Comparison of ENCODE assay signal across 16 cellular contexts in genomic region chr14:99026471-99026870, GRCh38.
A peak's percentile ranks its signal among the peaks of the same experiment; 100 is the strongest.
DNase-seq lines count a peak whose midpoint lies in the region; ATAC-seq, FAIRE-seq and TF ChIP-seq lines count a peak whose summit lies in the region.
"Had no signal": no experiment of that assay in that cellular context is flagged by ENCODE, and none has a peak within 500 bp of the region (broad histone marks: within the 10 kb centered on the region; RNA-seq: fewer than 3 reads in every experiment).

No MANE protein-coding gene starts in this region.

- H3K4me3 ChIP-seq in KMS-11 (IDR thresholded peaks at IDR 0.05; ENCODE audit: insufficient read depth, low read depth, low read length): no peak overlapping the region

- H3K9me3 Mint-ChIP-seq in activated naive CD4-positive, alpha-beta T cell treated with anti-CD3 and anti-CD28 coated beads for 36 hours: peaks cover 6% of the 10 kb centered on the region
- peaks cover 9% of the 10 kb centered on the region for H3K9me3 Mint-ChIP-seq in activated T-cell treated with anti-CD3 and anti-CD28 coated beads, Interleukin-2, amount 50 U/mL, for 4 hours

- no peak for TF ChIP-seq CTCF in KMS-11 (conservative IDR thresholded peaks at IDR 0.05; ENCODE audit: low read depth, low read length)

- no peak overlapping the region for H3K27ac Mint-ChIP-seq in activated naive CD4-positive, alpha-beta T cell treated with anti-CD3 and anti-CD28 coated beads for 36 hours
- H3K27ac Mint-ChIP-seq: activated T-helper 17 cell treated with anti-CD3 and anti-CD28 coated beads, Interleukin-2, amount 50 U/mL, for 72 hours; naive B cell had no signal

- H3K79me2 ChIP-seq in KMS-11 (ENCODE audit: insufficient read depth, low read depth): no peaks in the 10 kb centered on the region

- peak; percentile 34 for DNase-seq in activated naive CD4-positive, alpha-beta T cell treated with anti-CD3 and anti-CD28 coated beads for 36 hours
- no peak for DNase-seq in activated naive CD4-positive, alpha-beta T cell treated with anti-CD3 and anti-CD28 coated beads, Interleukin-2, amount 50 U/mL, for 16 hours
- no peak for DNase-seq in activated T-cell treated with anti-CD3 and anti-CD28 coated beads, Interleukin-2, amount 50 U/mL, for 4 hours
- DNase-seq in stimulated activated CD4-positive, alpha-beta T cell treated with anti-CD3 and anti-CD28 coated beads, TNF-alpha, amount 100 ng/mL, for 48 hours (ENCODE audit: low read depth in 3 of 3): peak in 2 of 3 donors; percentile 5 to 8
- DNase-seq in dermis blood vessel endothelial cell (no peak), HTR-8/SVneo (ENCODE audit: insufficient read length, low spot score) (no peak), DMS153 treated with DMSO at 0.1 percent for 48 hours (lab: John Stamatoyannopoulos, UW; ENCODE audit: unreplicated experiment) (no peak)
- DNase-seq: HCEC 1CT, naive B cell, NCI-H1092 treated with DMSO at 0.1 percent for 48 hours, NCI-H510A, SHP77 treated with DMSO at 0.1 percent for 48 hours, substantia nigra had no signal

- H3K36me3 ChIP-seq in KMS-11 (ENCODE audit: insufficient read depth): no peaks in the 10 kb centered on the region

- H3K4me3 Mint-ChIP-seq in activated naive CD4-positive, alpha-beta T cell treated with anti-CD3 and anti-CD28 coated beads for 36 hours: no peak overlapping the region
- no peak overlapping the region for H3K4me3 Mint-ChIP-seq in activated T-cell treated with anti-CD3 and anti-CD28 coated beads, Interleukin-2, amount 50 U/mL, for 4 hours
- H3K4me3 Mint-ChIP-seq: activated T-helper 17 cell treated with anti-CD3 and anti-CD28 coated beads, Interleukin-2, amount 50 U/mL, for 72 hours had no signal

- no peaks in the 10 kb centered on the region for H3K27me3 ChIP-seq in KMS-11 (ENCODE audit: insufficient read depth, low read depth)

- intact Hi-C loops in activated naive CD4-positive, alpha-beta T cell treated with anti-CD3 and anti-CD28 coated beads for 36 hours (cut with micrococcal nuclease): no loop called here

- no peak overlapping the region for H3K4me2 ChIP-seq in KMS-11

- CTCF ChIA-PET in activated naive CD4-positive, alpha-beta T cell treated with anti-CD3 and anti-CD28 coated beads for 36 hours (lab: Charles Lee): interaction anchor here (0.6 kb wide), 1 partner anchor 831 kb away, joined by 7 read pairs; no protein-coding TSS in a partner anchor

- H3K36me3 Mint-ChIP-seq in activated naive CD4-positive, alpha-beta T cell treated with anti-CD3 and anti-CD28 coated beads for 36 hours (ENCODE audit: low read depth): peaks cover 2% of the 10 kb centered on the region
- no peaks in the 10 kb centered on the region for H3K36me3 Mint-ChIP-seq in activated T-cell treated with anti-CD3 and anti-CD28 coated beads, Interleukin-2, amount 50 U/mL, for 4 hours (ENCODE audit: insufficient read depth)
- H3K36me3 Mint-ChIP-seq: naive B cell had no signal

- peaks cover 18% of the 10 kb centered on the region for H3K4me1 Mint-ChIP-seq in activated naive CD4-positive, alpha-beta T cell treated with anti-CD3 and anti-CD28 coated beads for 36 hours (ENCODE audit: low read depth)
- H3K4me1 Mint-ChIP-seq in activated T-cell treated with anti-CD3 and anti-CD28 coated beads, Interleukin-2, amount 50 U/mL, for 4 hours (ENCODE audit: low read depth): peaks cover 11% of the 10 kb centered on the region

- H3K27ac ChIP-seq in KMS-11: no peak overlapping the region
- H3K27ac ChIP-seq: C4-2B had no signal

- peak overlapping the region; percentile 26; the same call in 1 of the 2 replicates for H2AFZ ChIP-seq in KMS-11 (ENCODE audit: low read depth)

- H3K27me3 Mint-ChIP-seq in activated naive CD4-positive, alpha-beta T cell treated with anti-CD3 and anti-CD28 coated beads for 36 hours (ENCODE audit: low read depth): no peaks in the 10 kb centered on the region
- H3K27me3 Mint-ChIP-seq in activated T-cell treated with anti-CD3 and anti-CD28 coated beads, Interleukin-2, amount 50 U/mL, for 4 hours (ENCODE audit: low read depth): no peaks in the 10 kb centered on the region
- H3K27me3 Mint-ChIP-seq: activated T-helper 17 cell treated with anti-CD3 and anti-CD28 coated beads, Interleukin-2, amount 50 U/mL, for 72 hours; naive B cell had no signal

- peak; percentile 23 to 58 for ATAC-seq in activated T-cell treated with anti-CD3 and anti-CD28 coated beads, Interleukin-2, amount 50 U/mL, for 4 hours
- ATAC-seq: activated T-helper 17 cell treated with anti-CD3 and anti-CD28 coated beads, Interleukin-2, amount 50 U/mL, for 72 hours had no signal

- no peaks in the 10 kb centered on the region for H3K4me1 ChIP-seq in KMS-11 (ENCODE audit: low read depth, poor library complexity, severe bottlenecking)

- no peaks in the 10 kb centered on the region for H4K20me1 ChIP-seq in KMS-11 (ENCODE audit: insufficient read depth)

- no peak for FAIRE-seq in HTR-8/SVneo (lab: Jason Lieb, UNC)

- no peak overlapping the region for H3K9ac ChIP-seq in KMS-11

Comparison
In these comparisons a context has a peak if more than half of its experiments do, and no peak if none do; other contexts are left out.
1. DNase-seq: peak in activated naive CD4-positive, alpha-beta T cell treated with anti-CD3 and anti-CD28 coated beads for 36 hours (single experiment) and stimulated activated CD4-positive, alpha-beta T cell treated with anti-CD3 and anti-CD28 coated beads, TNF-alpha, amount 100 ng/mL, for 48 hours (2 of 3); none in activated naive CD4-positive, alpha-beta T cell treated with anti-CD3 and anti-CD28 coated beads, Interleukin-2, amount 50 U/mL, for 16 hours (single experiment), activated T-cell treated with anti-CD3 and anti-CD28 coated beads, Interleukin-2, amount 50 U/mL, for 4 hours (single experiment), dermis blood vessel endothelial cell (single experiment), HTR-8/SVneo (single experiment) and DMS153 treated with DMSO at 0.1 percent for 48 hours (single experiment).